1 cellular context compared by ENCODE assay signal in the genomic region with DNA sequence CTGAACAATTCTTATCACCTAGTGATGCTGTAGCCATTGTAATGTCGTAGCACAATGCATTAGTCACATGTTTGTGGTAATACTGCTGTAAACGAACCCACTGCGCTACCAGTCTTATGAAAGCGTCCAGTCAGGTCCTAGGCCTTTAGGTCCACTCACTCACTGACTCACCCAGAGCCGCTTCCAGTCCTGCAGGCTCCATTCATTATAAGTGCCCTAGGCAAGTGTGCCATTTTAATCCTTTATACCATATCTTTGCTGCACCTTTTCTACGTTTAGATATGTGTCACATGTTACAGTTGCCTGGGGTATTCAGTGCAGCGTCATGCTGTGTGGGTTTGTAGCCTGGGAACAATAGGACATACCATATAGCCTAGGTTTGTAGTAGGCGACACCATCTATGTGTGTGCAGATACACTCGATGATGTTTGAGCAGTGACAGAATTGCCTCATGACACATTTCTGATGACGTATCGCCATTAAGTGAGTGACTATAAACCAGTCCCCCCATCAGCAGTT.
A peak's percentile ranks its signal among the peaks of the same experiment; 100 is the strongest.
TF ChIP-seq lines count a peak whose summit lies in the region.

No MANE protein-coding gene starts in this region.

TF ChIP-seq in K562, 482 proteins besides CTCF, POLR2A, EP300 and RAD21 (continues in another document):
- TF ChIP-seq, protein P1, sequence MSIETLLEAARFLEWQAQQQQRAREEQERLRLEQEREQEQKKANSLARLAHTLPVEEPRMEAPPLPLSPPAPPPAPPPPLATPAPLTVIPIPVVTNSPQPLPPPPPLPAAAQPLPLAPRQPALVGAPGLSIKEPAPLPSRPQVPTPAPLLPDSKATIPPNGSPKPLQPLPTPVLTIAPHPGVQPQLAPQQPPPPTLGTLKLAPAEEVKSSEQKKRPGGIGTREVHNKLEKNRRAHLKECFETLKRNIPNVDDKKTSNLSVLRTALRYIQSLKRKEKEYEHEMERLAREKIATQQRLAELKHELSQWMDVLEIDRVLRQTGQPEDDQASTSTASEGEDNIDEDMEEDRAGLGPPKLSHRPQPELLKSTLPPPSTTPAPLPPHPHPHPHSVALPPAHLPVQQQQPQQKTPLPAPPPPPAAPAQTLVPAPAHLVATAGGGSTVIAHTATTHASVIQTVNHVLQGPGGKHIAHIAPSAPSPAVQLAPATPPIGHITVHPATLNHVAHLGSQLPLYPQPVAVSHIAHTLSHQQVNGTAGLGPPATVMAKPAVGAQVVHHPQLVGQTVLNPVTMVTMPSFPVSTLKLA (conservative IDR thresholded peaks at IDR 0.05): peak in 1 of 2 experiments; percentile 65; a peak in 2 of 4 replicates
- TF ChIP-seq NFE2 (IDR thresholded peaks at IDR 0.05; ENCODE audit: low read depth) (peak; percentile 68), NR1H2 (CRISPR knock-in tag; IDR thresholded peaks at IDR 0.05) (0 out of 2 replicates have a peak, but pooled peaks have one; percentile 55), BHLHE40 (IDR thresholded peaks at IDR 0.05; ENCODE audit: low read length) (peak; percentile 36; the same call in 1 of the 2 replicates), ZNF12 (CRISPR knock-in tag; IDR thresholded peaks at IDR 0.05) (no peak), MEIS2 (IDR thresholded peaks at IDR 0.05; ENCODE audit: partially characterized antibody) (peak; percentile 17), CXXC5 (CRISPR knock-in tag; IDR thresholded peaks at IDR 0.05) (peak; percentile 40; the same call in 1 of the 2 replicates), SETDB1 (IDR thresholded peaks at IDR 0.05; ENCODE audit: low read length) (no peak), YY1 (IDR thresholded peaks at IDR 0.05; ENCODE audit: borderline replicate concordance in 1 of 3, control insufficient read depth in 1 of 3, extremely low read depth in 1 of 3, insufficient read depth in 3 of 3, insufficient read length in 1 of 3, insufficient replicate concordance in 2 of 3, low read depth in 1 of 3, low read length in 2 of 3) (peak in 2 of 3 experiments; percentile 18 to 19), FOXA3 (CRISPR knock-in tag; conservative IDR thresholded peaks at IDR 0.05 in 1 of 2, IDR thresholded peaks at IDR 0.05 in 1 of 2) (no peak), MTF1 (CRISPR knock-in tag; IDR thresholded peaks at IDR 0.05; ENCODE audit: borderline replicate concordance) (no peak), JUND (IDR thresholded peaks at IDR 0.05; ENCODE audit: borderline replicate concordance, low read depth, low read length) (peak; percentile 67), JUND (tag; IDR thresholded peaks at IDR 0.05; ENCODE audit: borderline replicate concordance, low read depth, low read length) (peak; percentile 44; the same call in 2 of the 3 replicates), C11orf30 (IDR thresholded peaks at IDR 0.05; ENCODE audit: low read depth) (peak; percentile 41; the same call in 1 of the 2 replicates), TARDBP (IDR thresholded peaks at IDR 0.05) (no peak), FOSL1 (tag; conservative IDR thresholded peaks at IDR 0.05) (peak; percentile 92), ARID1B (IDR thresholded peaks at IDR 0.05) (peak; percentile 44), SOX6 (IDR thresholded peaks at IDR 0.05) (peak; percentile 97), EGR1 (conservative IDR thresholded peaks at IDR 0.05) (0 out of 2 replicates have a peak, but pooled peaks have one; percentile 15), ZNF644 (tag; IDR thresholded peaks at IDR 0.05; ENCODE audit: low read depth) (0 out of 2 replicates have a peak, but pooled peaks have one; percentile 22), ZNF217 (CRISPR knock-in tag; IDR thresholded peaks at IDR 0.05) (0 out of 2 replicates have a peak, but pooled peaks have one; percentile 40), DPF2 (IDR thresholded peaks at IDR 0.05) (peak; percentile 57; the same call in 1 of the 2 replicates), RCOR1 (IDR thresholded peaks at IDR 0.05; ENCODE audit: borderline replicate concordance in 1 of 2, low read depth in 2 of 2, low read length in 2 of 2) (peak in 1 of 2 experiments; percentile 21; a peak in 1 of 4 replicates), ATF7 (IDR thresholded peaks at IDR 0.05) (peak; percentile 58; the same call in 1 of the 2 replicates), CREM (IDR thresholded peaks at IDR 0.05; ENCODE audit: low read depth) (peak; percentile 90), POLR2B (IDR thresholded peaks at IDR 0.05; ENCODE audit: low read depth, partially characterized antibody) (no peak), MCM7 (IDR thresholded peaks at IDR 0.05) (no peak), HEY1 (CRISPR knock-in tag; IDR thresholded peaks at IDR 0.05; ENCODE audit: borderline replicate concordance) (no peak)
- TF ChIP-seq, protein P2, sequence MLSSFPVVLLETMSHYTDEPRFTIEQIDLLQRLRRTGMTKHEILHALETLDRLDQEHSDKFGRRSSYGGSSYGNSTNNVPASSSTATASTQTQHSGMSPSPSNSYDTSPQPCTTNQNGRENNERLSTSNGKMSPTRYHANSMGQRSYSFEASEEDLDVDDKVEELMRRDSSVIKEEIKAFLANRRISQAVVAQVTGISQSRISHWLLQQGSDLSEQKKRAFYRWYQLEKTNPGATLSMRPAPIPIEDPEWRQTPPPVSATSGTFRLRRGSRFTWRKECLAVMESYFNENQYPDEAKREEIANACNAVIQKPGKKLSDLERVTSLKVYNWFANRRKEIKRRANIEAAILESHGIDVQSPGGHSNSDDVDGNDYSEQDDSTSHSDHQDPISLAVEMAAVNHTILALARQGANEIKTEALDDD (IDR thresholded peaks at IDR 0.05): peak; percentile 37; the same call in 1 of the 2 replicates
- TF ChIP-seq, protein P3, sequence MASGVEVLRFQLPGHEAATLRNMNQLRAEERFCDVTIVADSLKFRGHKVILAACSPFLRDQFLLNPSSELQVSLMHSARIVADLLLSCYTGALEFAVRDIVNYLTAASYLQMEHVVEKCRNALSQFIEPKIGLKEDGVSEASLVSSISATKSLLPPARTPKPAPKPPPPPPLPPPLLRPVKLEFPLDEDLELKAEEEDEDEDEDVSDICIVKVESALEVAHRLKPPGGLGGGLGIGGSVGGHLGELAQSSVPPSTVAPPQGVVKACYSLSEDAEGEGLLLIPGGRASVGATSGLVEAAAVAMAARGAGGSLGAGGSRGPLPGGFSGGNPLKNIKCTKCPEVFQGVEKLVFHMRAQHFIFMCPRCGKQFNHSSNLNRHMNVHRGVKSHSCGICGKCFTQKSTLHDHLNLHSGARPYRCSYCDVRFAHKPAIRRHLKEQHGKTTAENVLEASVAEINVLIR (CRISPR knock-in tag; IDR thresholded peaks at IDR 0.05): peak; percentile 65; the same call in 1 of the 2 replicates
- TF ChIP-seq, protein P4, sequence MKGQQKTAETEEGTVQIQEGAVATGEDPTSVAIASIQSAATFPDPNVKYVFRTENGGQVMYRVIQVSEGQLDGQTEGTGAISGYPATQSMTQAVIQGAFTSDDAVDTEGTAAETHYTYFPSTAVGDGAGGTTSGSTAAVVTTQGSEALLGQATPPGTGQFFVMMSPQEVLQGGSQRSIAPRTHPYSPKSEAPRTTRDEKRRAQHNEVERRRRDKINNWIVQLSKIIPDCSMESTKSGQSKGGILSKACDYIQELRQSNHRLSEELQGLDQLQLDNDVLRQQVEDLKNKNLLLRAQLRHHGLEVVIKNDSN (CRISPR knock-in tag; IDR thresholded peaks at IDR 0.05): peak; percentile 51
- TF ChIP-seq, protein P5, sequence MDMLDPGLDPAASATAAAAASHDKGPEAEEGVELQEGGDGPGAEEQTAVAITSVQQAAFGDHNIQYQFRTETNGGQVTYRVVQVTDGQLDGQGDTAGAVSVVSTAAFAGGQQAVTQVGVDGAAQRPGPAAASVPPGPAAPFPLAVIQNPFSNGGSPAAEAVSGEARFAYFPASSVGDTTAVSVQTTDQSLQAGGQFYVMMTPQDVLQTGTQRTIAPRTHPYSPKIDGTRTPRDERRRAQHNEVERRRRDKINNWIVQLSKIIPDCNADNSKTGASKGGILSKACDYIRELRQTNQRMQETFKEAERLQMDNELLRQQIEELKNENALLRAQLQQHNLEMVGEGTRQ (CRISPR knock-in tag; IDR thresholded peaks at IDR 0.05): peak; percentile 26; the same call in 1 of the 2 replicates
- TF ChIP-seq, protein P6, sequence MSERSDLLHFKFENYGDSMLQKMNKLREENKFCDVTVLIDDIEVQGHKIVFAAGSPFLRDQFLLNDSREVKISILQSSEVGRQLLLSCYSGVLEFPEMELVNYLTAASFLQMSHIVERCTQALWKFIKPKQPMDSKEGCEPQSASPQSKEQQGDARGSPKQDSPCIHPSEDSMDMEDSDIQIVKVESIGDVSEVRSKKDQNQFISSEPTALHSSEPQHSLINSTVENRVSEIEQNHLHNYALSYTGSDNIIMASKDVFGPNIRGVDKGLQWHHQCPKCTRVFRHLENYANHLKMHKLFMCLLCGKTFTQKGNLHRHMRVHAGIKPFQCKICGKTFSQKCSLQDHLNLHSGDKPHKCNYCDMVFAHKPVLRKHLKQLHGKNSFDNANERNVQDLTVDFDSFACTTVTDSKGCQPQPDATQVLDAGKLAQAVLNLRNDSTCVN (CRISPR knock-in tag; IDR thresholded peaks at IDR 0.05): no peak
- TF ChIP-seq, protein P7, sequence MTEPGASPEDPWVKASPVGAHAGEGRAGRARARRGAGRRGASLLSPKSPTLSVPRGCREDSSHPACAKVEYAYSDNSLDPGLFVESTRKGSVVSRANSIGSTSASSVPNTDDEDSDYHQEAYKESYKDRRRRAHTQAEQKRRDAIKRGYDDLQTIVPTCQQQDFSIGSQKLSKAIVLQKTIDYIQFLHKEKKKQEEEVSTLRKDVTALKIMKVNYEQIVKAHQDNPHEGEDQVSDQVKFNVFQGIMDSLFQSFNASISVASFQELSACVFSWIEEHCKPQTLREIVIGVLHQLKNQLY (CRISPR knock-in tag; conservative IDR thresholded peaks at IDR 0.05): no peak
- TF ChIP-seq, protein P8, sequence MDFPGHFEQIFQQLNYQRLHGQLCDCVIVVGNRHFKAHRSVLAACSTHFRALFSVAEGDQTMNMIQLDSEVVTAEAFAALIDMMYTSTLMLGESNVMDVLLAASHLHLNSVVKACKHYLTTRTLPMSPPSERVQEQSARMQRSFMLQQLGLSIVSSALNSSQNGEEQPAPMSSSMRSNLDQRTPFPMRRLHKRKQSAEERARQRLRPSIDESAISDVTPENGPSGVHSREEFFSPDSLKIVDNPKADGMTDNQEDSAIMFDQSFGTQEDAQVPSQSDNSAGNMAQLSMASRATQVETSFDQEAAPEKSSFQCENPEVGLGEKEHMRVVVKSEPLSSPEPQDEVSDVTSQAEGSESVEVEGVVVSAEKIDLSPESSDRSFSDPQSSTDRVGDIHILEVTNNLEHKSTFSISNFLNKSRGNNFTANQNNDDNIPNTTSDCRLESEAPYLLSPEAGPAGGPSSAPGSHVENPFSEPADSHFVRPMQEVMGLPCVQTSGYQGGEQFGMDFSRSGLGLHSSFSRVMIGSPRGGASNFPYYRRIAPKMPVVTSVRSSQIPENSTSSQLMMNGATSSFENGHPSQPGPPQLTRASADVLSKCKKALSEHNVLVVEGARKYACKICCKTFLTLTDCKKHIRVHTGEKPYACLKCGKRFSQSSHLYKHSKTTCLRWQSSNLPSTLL (IDR thresholded peaks at IDR 0.05): no peak
- TF ChIP-seq, protein P9, sequence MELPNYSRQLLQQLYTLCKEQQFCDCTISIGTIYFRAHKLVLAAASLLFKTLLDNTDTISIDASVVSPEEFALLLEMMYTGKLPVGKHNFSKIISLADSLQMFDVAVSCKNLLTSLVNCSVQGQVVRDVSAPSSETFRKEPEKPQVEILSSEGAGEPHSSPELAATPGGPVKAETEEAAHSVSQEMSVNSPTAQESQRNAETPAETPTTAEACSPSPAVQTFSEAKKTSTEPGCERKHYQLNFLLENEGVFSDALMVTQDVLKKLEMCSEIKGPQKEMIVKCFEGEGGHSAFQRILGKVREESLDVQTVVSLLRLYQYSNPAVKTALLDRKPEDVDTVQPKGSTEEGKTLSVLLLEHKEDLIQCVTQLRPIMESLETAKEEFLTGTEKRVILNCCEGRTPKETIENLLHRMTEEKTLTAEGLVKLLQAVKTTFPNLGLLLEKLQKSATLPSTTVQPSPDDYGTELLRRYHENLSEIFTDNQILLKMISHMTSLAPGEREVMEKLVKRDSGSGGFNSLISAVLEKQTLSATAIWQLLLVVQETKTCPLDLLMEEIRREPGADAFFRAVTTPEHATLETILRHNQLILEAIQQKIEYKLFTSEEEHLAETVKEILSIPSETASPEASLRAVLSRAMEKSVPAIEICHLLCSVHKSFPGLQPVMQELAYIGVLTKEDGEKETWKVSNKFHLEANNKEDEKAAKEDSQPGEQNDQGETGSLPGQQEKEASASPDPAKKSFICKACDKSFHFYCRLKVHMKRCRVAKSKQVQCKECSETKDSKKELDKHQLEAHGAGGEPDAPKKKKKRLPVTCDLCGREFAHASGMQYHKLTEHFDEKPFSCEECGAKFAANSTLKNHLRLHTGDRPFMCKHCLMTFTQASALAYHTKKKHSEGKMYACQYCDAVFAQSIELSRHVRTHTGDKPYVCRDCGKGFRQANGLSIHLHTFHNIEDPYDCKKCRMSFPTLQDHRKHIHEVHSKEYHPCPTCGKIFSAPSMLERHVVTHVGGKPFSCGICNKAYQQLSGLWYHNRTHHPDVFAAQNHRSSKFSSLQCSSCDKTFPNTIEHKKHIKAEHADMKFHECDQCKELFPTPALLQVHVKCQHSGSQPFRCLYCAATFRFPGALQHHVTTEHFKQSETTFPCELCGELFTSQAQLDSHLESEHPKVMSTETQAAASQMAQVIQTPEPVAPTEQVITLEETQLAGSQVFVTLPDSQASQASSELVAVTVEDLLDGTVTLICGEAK (IDR thresholded peaks at IDR 0.05): no peak
- TF ChIP-seq, protein P9 (CRISPR knock-in tag; IDR thresholded peaks at IDR 0.05): no peak
